In genomic region chr1:41629571-41629970, GRCh38 we compare ENCODE assay signal across 12 cellular contexts.
A peak's percentile ranks its signal among the peaks of the same experiment; 100 is the strongest.
DNase-seq lines count a peak whose midpoint lies in the region; ATAC-seq, FAIRE-seq and TF ChIP-seq lines count a peak whose summit lies in the region.
"Had no signal": no experiment of that assay in that cellular context is flagged by ENCODE, and none has a peak within 500 bp of the region (broad histone marks: within the 10 kb centered on the region; RNA-seq: fewer than 3 reads in every experiment).

No MANE protein-coding gene starts in this region.

- H3K27ac ChIP-seq in GM23248 (peak overlapping the region; percentile 55), ovary (no peak overlapping the region), HepG2 (ENCODE audit: extremely low read length, insufficient read depth, low read length) (no peak overlapping the region)

- H2AFZ ChIP-seq in GM23248 (no peak overlapping the region), HepG2 (ENCODE audit: low read length) (no peak overlapping the region)

- H3K4me1 ChIP-seq in GM23248 (ENCODE audit: insufficient read depth), result peaks cover 56% of the 10 kb centered on the region
- no peaks in the 10 kb centered on the region for H3K4me1 ChIP-seq in ovary (ENCODE audit: insufficient read depth)
- H3K4me1 ChIP-seq in HepG2 (ENCODE audit: insufficient read depth, low read length), result no peaks in the 10 kb centered on the region

- TF ChIP-seq RAD21 in HepG2 (CRISPR knock-in tag; IDR thresholded peaks at IDR 0.05), result no peak

- no peak overlapping the region for H3K4me3 Mint-ChIP-seq in activated T-helper 2 cell treated with anti-CD3 and anti-CD28 coated beads, Interferon-gamma antibody, Interleukin-2, Interleukin-4, amounts not matched to agents 10 μg/mL and 5 μg/mL and 100 μg/mL, durations not matched to agents 14 hours and 24 hours and 36 hours (ENCODE audit: low read depth)

- H3K36me3 Mint-ChIP-seq in activated T-helper 2 cell treated with anti-CD3 and anti-CD28 coated beads, Interferon-gamma antibody, Interleukin-2, Interleukin-4, amounts not matched to agents 10 μg/mL and 5 μg/mL and 100 μg/mL, durations not matched to agents 14 hours and 24 hours and 36 hours (ENCODE audit: low read depth), result peaks cover 80% of the 10 kb centered on the region

- H3K9ac ChIP-seq in GM23248 (peak overlapping the region; percentile 10; the same call in 1 of the 2 replicates), HepG2 (ENCODE audit: insufficient read depth, low read depth, low read length) (no peak overlapping the region)

- 35 to 37% methylated on average over 9 of the region's 9 CpGs for WGBS in GM23248 (ENCODE audit: low coverage in 1 of 2, low lambda C conversion rate in 2 of 2, missing lambda C conversion rate in 2 of 2), 2 experiments
- WGBS in ovary, 3 donors, result 82 to 87% (median 84%) methylated on average over 9 of the region's 9 CpGs
- 35% methylated on average over 9 of the region's 9 CpGs for WGBS in HepG2 (ENCODE audit: low lambda C conversion rate)

- H3K27ac Mint-ChIP-seq in activated T-helper 2 cell treated with anti-CD3 and anti-CD28 coated beads, Interferon-gamma antibody, Interleukin-2, Interleukin-4, amounts not matched to agents 10 μg/mL and 5 μg/mL and 100 μg/mL, durations not matched to agents 14 hours and 24 hours and 36 hours, result peak overlapping the region; percentile 63

- CTCF ChIA-PET in AG04449 (lab: Yijun Ruan, JAX), result interaction anchor here (0.6 to 1.4 kb wide), 2 partner anchors 11 to 55 kb away, joined by 4 to 5 read pairs; no protein-coding TSS in a partner anchor
- CTCF ChIA-PET in HepG2 (lab: Yijun Ruan, JAX; ENCODE audit: low intra/inter-chr PET ratio, low total read pairs), result no interaction called here

- TF ChIP-seq POLR2A in ovary (IDR thresholded peaks at IDR 0.05) (no peak), HepG2 (IDR thresholded peaks at IDR 0.05; ENCODE audit: insufficient read depth in 1 of 2, low read depth in 2 of 2, low read length in 2 of 2) (no peak)

- H4K20me1 ChIP-seq in GM23248 (ENCODE audit: insufficient read depth) (no peaks in the 10 kb centered on the region), HepG2 (ENCODE audit: insufficient read depth, low read length) (no peaks in the 10 kb centered on the region)

- H3F3A ChIP-seq in GM23248 (ENCODE audit: insufficient read depth), result 0 out of 2 replicates have a peak, but pooled peaks cover 8% of the 10 kb centered on the region

- H3K9me3 ChIP-seq in GM23248 (ENCODE audit: low read depth) (no peaks in the 10 kb centered on the region), ovary (no peaks in the 10 kb centered on the region), HepG2 (ENCODE audit: low read length) (no peaks in the 10 kb centered on the region)

- in situ Hi-C loops in GM23248 (cut with MboI) (no loop called here), HepG2 (cut with HindIII; ENCODE audit: extremely low pct_ligation_motif_present, low pct_unique_long_range_greater_than_20kb) (no loop called here)

- POLR2A ChIA-PET in AG04449 (lab: Yijun Ruan, JAX), result interaction anchor here (1.0 to 1.2 kb wide), 2 partner anchors 9 to 43 kb away, joined by 3 to 8 read pairs; no protein-coding TSS in a partner anchor
- POLR2A ChIA-PET in HepG2 (lab: Yijun Ruan, JAX), result no interaction called here

- intact Hi-C loops in activated T-helper 2 cell treated with anti-CD3 and anti-CD28 coated beads, Interferon-gamma antibody, Interleukin-2, Interleukin-4, amounts not matched to agents 10 μg/mL and 5 μg/mL and 100 μg/mL, durations not matched to agents 14 hours and 24 hours and 36 hours (cut with micrococcal nuclease), result no loop called here
- intact Hi-C loops in ovary (cut with DNase I), result no loop called here
- intact Hi-C loops in HepG2 (cut with micrococcal nuclease; ENCODE audit: unreplicated experiment), result no loop called here

- FAIRE-seq in HepG2 (lab: Jason Lieb, UNC), result no peak

- ATAC-seq in HG03108 (IDR thresholded peaks at IDR 0.05; ENCODE audit: unreplicated experiment) (no peak), HG02759 (IDR thresholded peaks at IDR 0.05; ENCODE audit: unreplicated experiment) (no peak), HepG2 (no peak)

- no peaks in the 10 kb centered on the region for H3K27me3 Mint-ChIP-seq in activated T-helper 2 cell treated with anti-CD3 and anti-CD28 coated beads, Interferon-gamma antibody, Interleukin-2, Interleukin-4, amounts not matched to agents 10 μg/mL and 5 μg/mL and 100 μg/mL, durations not matched to agents 14 hours and 24 hours and 36 hours (ENCODE audit: low read depth)

- TF ChIP-seq EP300 in ovary (IDR thresholded peaks at IDR 0.05) (no peak), HepG2 (IDR thresholded peaks at IDR 0.05; ENCODE audit: low read depth in 2 of 2, low read length in 2 of 2) (no peak), HepG2 (CRISPR knock-in tag; IDR thresholded peaks at IDR 0.05; ENCODE audit: borderline replicate concordance) (no peak)

- no peak for TF ChIP-seq CTCF in AG04449 (IDR thresholded peaks at IDR 0.05; ENCODE audit: insufficient read depth, low read length, missing control alignments)
- no peak for TF ChIP-seq CTCF in ovary (IDR thresholded peaks at IDR 0.05)
- no peak for TF ChIP-seq CTCF in HepG2 (CRISPR knock-in tag; IDR thresholded peaks at IDR 0.05)

- H3K9me2 ChIP-seq in GM23248 (ENCODE audit: insufficient read depth), result no peaks in the 10 kb centered on the region

- peaks cover 3% of the 10 kb centered on the region for H3K79me2 ChIP-seq in GM23248 (ENCODE audit: insufficient read depth)
- H3K79me2 ChIP-seq in HepG2 (ENCODE audit: insufficient read depth, low read length), result no peaks in the 10 kb centered on the region

- DNase-seq in AG04449 (ENCODE audit: low read depth, low spot score) (peak; percentile 95), GM23248 (peak; percentile 83), glomerular visceral epithelial cell (ENCODE audit: extremely low spot score) (peak; percentile 88), ovary (no peak), HepG2 (ENCODE audit: low spot score) (no peak)
- DNase-seq in activated T-helper 2 cell treated with anti-CD3 and anti-CD28 coated beads, Interferon-gamma antibody, Interleukin-2, Interleukin-4, amounts not matched to agents 10 μg/mL and 5 μg/mL and 100 μg/mL, durations not matched to agents 14 hours and 24 hours and 36 hours (ENCODE audit: low spot score), result no peak
- DNase-seq: C1 segment of cervical spinal cord, hypothalamus, NCI-H69, nucleus accumbens had no signal

- H3K4me3 ChIP-seq in AG04449 (ENCODE audit: low read depth, low read length) (no peak overlapping the region), GM23248 (no peak overlapping the region), ovary (no peak overlapping the region), HepG2 (replicated peaks in 1 of 3; ENCODE audit: insufficient read depth in 1 of 3, low read depth in 2 of 3, low read length in 3 of 3) (no peak overlapping the region)

- H3K27me3 ChIP-seq in GM23248 (replicated peaks; ENCODE audit: insufficient read depth) (no peaks in the 10 kb centered on the region), ovary (no peaks in the 10 kb centered on the region), HepG2 (ENCODE audit: control insufficient read depth in 1 of 2, insufficient read depth in 2 of 2, low read length in 2 of 2) (peaks cover 1 to 28% of the 10 kb centered on the region in 2 experiments; a peak in 3 of 5 replicates)

- no peaks in the 10 kb centered on the region for H3K9me3 Mint-ChIP-seq in activated T-helper 2 cell treated with anti-CD3 and anti-CD28 coated beads, Interferon-gamma antibody, Interleukin-2, Interleukin-4, amounts not matched to agents 10 μg/mL and 5 μg/mL and 100 μg/mL, durations not matched to agents 14 hours and 24 hours and 36 hours

- peaks cover 62% of the 10 kb centered on the region for H3K4me1 Mint-ChIP-seq in activated T-helper 2 cell treated with anti-CD3 and anti-CD28 coated beads, Interferon-gamma antibody, Interleukin-2, Interleukin-4, amounts not matched to agents 10 μg/mL and 5 μg/mL and 100 μg/mL, durations not matched to agents 14 hours and 24 hours and 36 hours (ENCODE audit: low read depth)

- H3K4me2 ChIP-seq in GM23248 (ENCODE audit: unreplicated experiment) (peak overlapping the region; percentile 46), HepG2 (ENCODE audit: low read depth, low read length) (no peak overlapping the region)

- no TSS peak for BruUV-seq in HepG2 (replicated peaks; lab: Mats Ljungman, UMichigan)

- H3K36me3 ChIP-seq in GM23248 (ENCODE audit: low read depth), result no peaks in the 10 kb centered on the region
- no peaks in the 10 kb centered on the region for H3K36me3 ChIP-seq in ovary
- no peaks in the 10 kb centered on the region for H3K36me3 ChIP-seq in HepG2 (replicated peaks in 1 of 2; ENCODE audit: control insufficient read depth in 1 of 2, insufficient read depth in 2 of 2, low read length in 2 of 2)

TF ChIP-seq in HepG2, 621 proteins besides CTCF, POLR2A, EP300 and RAD21:
- TF ChIP-seq GABPA (IDR thresholded peaks at IDR 0.05; ENCODE audit: low read depth, low read length) (no peak), GABPA (CRISPR knock-in tag; IDR thresholded peaks at IDR 0.05; ENCODE audit: low read depth) (no peak), DNMT1 (CRISPR knock-in tag; IDR thresholded peaks at IDR 0.05) (no peak), ZNF12 (CRISPR knock-in tag; IDR thresholded peaks at IDR 0.05) (no peak)

Comparison
In these comparisons a context has a peak if more than half of its experiments do, and no peak if none do; other contexts are left out.
1. DNase-seq: peak in AG04449 (single experiment), GM23248 (single experiment) and glomerular visceral epithelial cell (single experiment); none in activated T-helper 2 cell treated with anti-CD3 and anti-CD28 coated beads, Interferon-gamma antibody, Interleukin-2, Interleukin-4, amounts not matched to agents 10 μg/mL and 5 μg/mL and 100 μg/mL, durations not matched to agents 14 hours and 24 hours and 36 hours (single experiment), ovary (0 of 5) and HepG2 (single experiment).